ENCODE assay signal across 10 cellular contexts in genomic region chr15:81108427-81108826, GRCh38. TPM values are rescaled to one million over a fixed set of nuclear protein-coding genes. Genes with fewer than 3 reads are reported as not detected.
A peak's percentile ranks its signal among the peaks of the same experiment; 100 is the strongest.
DNase-seq lines count a peak whose midpoint lies in the region; ATAC-seq and TF ChIP-seq lines count a peak whose summit lies in the region.
"Had no signal": no experiment of that assay in that cellular context is flagged by ENCODE, and none has a peak within 500 bp of the region (broad histone marks: within the 10 kb centered on the region; RNA-seq: fewer than 3 reads in every experiment).

No MANE protein-coding gene starts in this region.

- peaks cover 0 to 26% (median 5%) of the 10 kb centered on the region in 12 donors for H3K4me1 ChIP-seq in heart left ventricle
- H3K4me1 ChIP-seq in NT2/D1 (ENCODE audit: insufficient read depth, insufficient read length), result no peaks in the 10 kb centered on the region
- H3K4me1 ChIP-seq in testis, result no peaks in the 10 kb centered on the region
- H3K4me1 ChIP-seq: SJCRH30 had no signal

- H3K9me3 ChIP-seq in heart left ventricle (no peaks in the 10 kb centered on the region), NT2/D1 (ENCODE audit: insufficient read depth, low read length) (no peaks in the 10 kb centered on the region), testis (no peaks in the 10 kb centered on the region)
- H3K9me3 ChIP-seq: SJCRH30 had no signal

- no peak for ATAC-seq in heart left ventricle

- H3K4me3 ChIP-seq in heart left ventricle, result no peak overlapping the region
- no peak overlapping the region for H3K4me3 ChIP-seq in NT2/D1 (ENCODE audit: insufficient read length, low read depth)
- H3K4me3 ChIP-seq in fibroblast of mammary gland (ENCODE audit: control insufficient read depth, low read depth, low read length), result no peak overlapping the region
- H3K4me3 ChIP-seq in testis, result no peak overlapping the region
- H3K4me3 ChIP-seq: SJCRH30 had no signal

- TF ChIP-seq POLR2A in heart left ventricle (IDR thresholded peaks at IDR 0.05) (no peak), testis (IDR thresholded peaks at IDR 0.05) (no peak)

- no peak overlapping the region for H3K9ac ChIP-seq in NT2/D1 (ENCODE audit: insufficient read length, low read depth)

- intact Hi-C loops in heart left ventricle (cut with DNase I), result loop anchor here in 8 of 10 donors (2.0 to 10.0 kb wide), 11 partner anchors 46 to 290 kb away; partner anchors contain the start of gene TLNRD1 (in 1 of the 8)
- intact Hi-C loops in cardiac septum (cut with DNase I), result no loop called here
- intact Hi-C loops in testis (cut with DNase I; ENCODE audit: low total_unique reads), result loop anchor here (5.0 kb wide), 1 partner anchor 159 kb away; no protein-coding TSS in a partner anchor

- DNase-seq in heart left ventricle (no peak), cardiac septum (ENCODE audit: low spot score) (no peak), NT2/D1 (ENCODE audit: low read depth, low spot score) (peak; percentile 8), fibroblast of mammary gland (ENCODE audit: low read depth) (no peak), testis (no peak), GM03348 (ENCODE audit: low spot score) (no peak), NCI-H1436 (lab: John Stamatoyannopoulos, UW) (no peak), mucosa of gallbladder (ENCODE audit: low spot score) (no peak)
- DNase-seq: GDM1 had no signal

- H3K27ac ChIP-seq in heart left ventricle, result no peak overlapping the region
- H3K27ac ChIP-seq in testis, result no peak overlapping the region
- H3K27ac ChIP-seq: SJCRH30 had no signal

- peak; percentile 35 to 59 (median 48) for TF ChIP-seq CTCF in heart left ventricle (IDR thresholded peaks at IDR 0.05)
- TF ChIP-seq CTCF in fibroblast of mammary gland (conservative IDR thresholded peaks at IDR 0.05; ENCODE audit: control insufficient read depth, insufficient read depth, low read depth, low read length), result peak; percentile 55
- TF ChIP-seq CTCF in testis (IDR thresholded peaks at IDR 0.05), result peak in 2 of 3 experiments; percentile 22 to 40

- H3K27me3 ChIP-seq in heart left ventricle (no peaks in the 10 kb centered on the region), NT2/D1 (ENCODE audit: insufficient read depth, insufficient read length) (no peaks in the 10 kb centered on the region), testis (no peaks in the 10 kb centered on the region)
- H3K27me3 ChIP-seq: SJCRH30 had no signal

- H3K36me3 ChIP-seq in heart left ventricle (no peaks in the 10 kb centered on the region), NT2/D1 (ENCODE audit: insufficient read depth, insufficient read length, low read length) (no peaks in the 10 kb centered on the region), testis (ENCODE audit: low read depth, missing control alignments) (no peaks in the 10 kb centered on the region)
- H3K36me3 ChIP-seq: SJCRH30 had no signal

- WGBS in heart left ventricle, 4 donors, result 5 to 32% (median 13%) methylated on average over 1 of the region's 1 CpG
- 38 to 53% methylated on average over 1 of the region's 1 CpG for WGBS in testis, 2 donors

RNA-seq across cellular contexts. Expression of gene CFAP161, which starts 25.6 kb away (rescaled TPM):
- 1 to 10 TPM in 3 of 9 donors, under 1 TPM in 5, not detected in 1; 0.22 to 2.0 (median 0.81) TPM for total RNA-seq in heart left ventricle
- polyA plus RNA-seq in heart left ventricle, result under 1 TPM in 1 of 2 donors, not detected in 1; 0.30 TPM
- 1.7 TPM for total RNA-seq in cardiac septum
- 1 to 10 TPM; 4.6 to 8.7 TPM for total RNA-seq in testis
- polyA plus RNA-seq in testis (ENCODE audit: insufficient read depth, low read depth, low replicate concordance), result 19.7 TPM
- total RNA-seq in mucosa of gallbladder, result 0.17 TPM
- total RNA-seq: SJCRH30 had no signal
